ENCODE assay signal across 1 cellular context in the genomic region with DNA sequence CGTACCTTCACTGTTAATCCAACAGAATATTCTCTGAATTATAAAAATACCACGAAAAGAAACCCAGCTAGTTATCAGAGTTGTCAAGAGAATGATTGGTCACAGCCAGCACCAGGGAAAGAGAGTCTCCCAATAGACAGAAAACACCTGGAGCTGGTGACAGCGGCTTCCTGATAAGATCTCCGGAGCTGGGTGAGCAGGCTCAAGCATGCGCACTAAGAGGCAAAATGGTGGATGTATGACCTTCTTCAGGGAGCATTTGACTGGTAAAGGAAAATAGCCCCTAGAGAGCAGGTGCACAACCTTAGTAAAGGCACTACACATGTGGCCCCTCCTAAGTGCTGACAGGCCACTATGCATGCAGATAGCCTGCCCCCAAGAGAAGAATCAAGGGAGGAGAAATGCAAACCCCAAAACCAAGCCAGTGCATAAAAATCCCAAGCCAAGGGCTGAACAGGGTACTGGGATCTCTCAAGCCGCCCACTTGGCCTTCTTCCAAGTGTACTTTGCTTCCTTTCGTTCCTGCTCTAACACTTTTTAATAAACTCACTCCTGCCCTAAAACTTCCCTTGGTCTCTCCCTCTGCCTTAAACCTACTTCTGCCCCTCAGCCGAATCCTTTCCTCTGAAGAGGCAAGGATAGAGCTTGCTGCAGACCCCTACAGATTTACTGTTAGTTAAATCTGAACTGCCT.
TF ChIP-seq lines count a peak whose summit lies in the region.

No MANE protein-coding gene starts in this region.

TF ChIP-seq in GM12878, 131 proteins besides CTCF, POLR2A, EP300 and RAD21 (continued from another document):
- TF ChIP-seq, protein P1, sequence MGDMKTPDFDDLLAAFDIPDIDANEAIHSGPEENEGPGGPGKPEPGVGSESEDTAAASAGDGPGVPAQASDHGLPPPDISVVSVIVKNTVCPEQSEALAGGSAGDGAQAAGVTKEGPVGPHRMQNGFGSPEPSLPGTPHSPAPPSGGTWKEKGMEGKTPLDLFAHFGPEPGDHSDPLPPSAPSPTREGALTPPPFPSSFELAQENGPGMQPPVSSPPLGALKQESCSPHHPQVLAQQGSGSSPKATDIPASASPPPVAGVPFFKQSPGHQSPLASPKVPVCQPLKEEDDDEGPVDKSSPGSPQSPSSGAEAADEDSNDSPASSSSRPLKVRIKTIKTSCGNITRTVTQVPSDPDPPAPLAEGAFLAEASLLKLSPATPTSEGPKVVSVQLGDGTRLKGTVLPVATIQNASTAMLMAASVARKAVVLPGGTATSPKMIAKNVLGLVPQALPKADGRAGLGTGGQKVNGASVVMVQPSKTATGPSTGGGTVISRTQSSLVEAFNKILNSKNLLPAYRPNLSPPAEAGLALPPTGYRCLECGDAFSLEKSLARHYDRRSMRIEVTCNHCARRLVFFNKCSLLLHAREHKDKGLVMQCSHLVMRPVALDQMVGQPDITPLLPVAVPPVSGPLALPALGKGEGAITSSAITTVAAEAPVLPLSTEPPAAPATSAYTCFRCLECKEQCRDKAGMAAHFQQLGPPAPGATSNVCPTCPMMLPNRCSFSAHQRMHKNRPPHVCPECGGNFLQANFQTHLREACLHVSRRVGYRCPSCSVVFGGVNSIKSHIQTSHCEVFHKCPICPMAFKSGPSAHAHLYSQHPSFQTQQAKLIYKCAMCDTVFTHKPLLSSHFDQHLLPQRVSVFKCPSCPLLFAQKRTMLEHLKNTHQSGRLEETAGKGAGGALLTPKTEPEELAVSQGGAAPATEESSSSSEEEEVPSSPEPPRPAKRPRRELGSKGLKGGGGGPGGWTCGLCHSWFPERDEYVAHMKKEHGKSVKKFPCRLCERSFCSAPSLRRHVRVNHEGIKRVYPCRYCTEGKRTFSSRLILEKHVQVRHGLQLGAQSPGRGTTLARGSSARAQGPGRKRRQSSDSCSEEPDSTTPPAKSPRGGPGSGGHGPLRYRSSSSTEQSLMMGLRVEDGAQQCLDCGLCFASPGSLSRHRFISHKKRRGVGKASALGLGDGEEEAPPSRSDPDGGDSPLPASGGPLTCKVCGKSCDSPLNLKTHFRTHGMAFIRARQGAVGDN (IDR thresholded peaks at IDR 0.05) = no peak
- TF ChIP-seq RELA (IDR thresholded peaks at IDR 0.05; ENCODE audit: borderline replicate concordance, partially characterized antibody) = no peak
- TF ChIP-seq, protein P2, sequence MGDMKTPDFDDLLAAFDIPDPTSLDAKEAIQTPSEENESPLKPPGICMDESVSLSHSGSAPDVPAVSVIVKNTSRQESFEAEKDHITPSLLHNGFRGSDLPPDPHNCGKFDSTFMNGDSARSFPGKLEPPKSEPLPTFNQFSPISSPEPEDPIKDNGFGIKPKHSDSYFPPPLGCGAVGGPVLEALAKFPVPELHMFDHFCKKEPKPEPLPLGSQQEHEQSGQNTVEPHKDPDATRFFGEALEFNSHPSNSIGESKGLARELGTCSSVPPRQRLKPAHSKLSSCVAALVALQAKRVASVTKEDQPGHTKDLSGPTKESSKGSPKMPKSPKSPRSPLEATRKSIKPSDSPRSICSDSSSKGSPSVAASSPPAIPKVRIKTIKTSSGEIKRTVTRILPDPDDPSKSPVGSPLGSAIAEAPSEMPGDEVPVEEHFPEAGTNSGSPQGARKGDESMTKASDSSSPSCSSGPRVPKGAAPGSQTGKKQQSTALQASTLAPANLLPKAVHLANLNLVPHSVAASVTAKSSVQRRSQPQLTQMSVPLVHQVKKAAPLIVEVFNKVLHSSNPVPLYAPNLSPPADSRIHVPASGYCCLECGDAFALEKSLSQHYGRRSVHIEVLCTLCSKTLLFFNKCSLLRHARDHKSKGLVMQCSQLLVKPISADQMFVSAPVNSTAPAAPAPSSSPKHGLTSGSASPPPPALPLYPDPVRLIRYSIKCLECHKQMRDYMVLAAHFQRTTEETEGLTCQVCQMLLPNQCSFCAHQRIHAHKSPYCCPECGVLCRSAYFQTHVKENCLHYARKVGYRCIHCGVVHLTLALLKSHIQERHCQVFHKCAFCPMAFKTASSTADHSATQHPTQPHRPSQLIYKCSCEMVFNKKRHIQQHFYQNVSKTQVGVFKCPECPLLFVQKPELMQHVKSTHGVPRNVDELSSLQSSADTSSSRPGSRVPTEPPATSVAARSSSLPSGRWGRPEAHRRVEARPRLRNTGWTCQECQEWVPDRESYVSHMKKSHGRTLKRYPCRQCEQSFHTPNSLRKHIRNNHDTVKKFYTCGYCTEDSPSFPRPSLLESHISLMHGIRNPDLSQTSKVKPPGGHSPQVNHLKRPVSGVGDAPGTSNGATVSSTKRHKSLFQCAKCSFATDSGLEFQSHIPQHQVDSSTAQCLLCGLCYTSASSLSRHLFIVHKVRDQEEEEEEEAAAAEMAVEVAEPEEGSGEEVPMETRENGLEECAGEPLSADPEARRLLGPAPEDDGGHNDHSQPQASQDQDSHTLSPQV (IDR thresholded peaks at IDR 0.05) = no peak
- TF ChIP-seq CHD1 (IDR thresholded peaks at IDR 0.05; ENCODE audit: low read depth, low read length) = no peak
- TF ChIP-seq RCOR1 (conservative IDR thresholded peaks at IDR 0.05; ENCODE audit: low read depth, low read length) = no peak
